Comparison of ENCODE assay signal across 13 cellular contexts in genomic region chr3:53195066-53195450, GRCh38.
"Had no signal": no experiment of that assay in that cellular context is flagged by ENCODE, and none has a peak within 500 bp of the region (broad histone marks: within the 10 kb centered on the region; RNA-seq: fewer than 3 reads in every experiment).

No MANE protein-coding gene starts in this region.

- H3K27ac ChIP-seq: WERI-Rb-1 had no signal

- H3K4me3 Mint-ChIP-seq: activated naive CD8-positive, alpha-beta T cell; nephron had no signal

- H3K36me3 ChIP-seq: breast epithelium had no signal

- H3K27me3 ChIP-seq: breast epithelium, esophagus muscularis mucosa, stomach had no signal

- H3K27me3 Mint-ChIP-seq: activated naive CD8-positive, alpha-beta T cell had no signal

- H3K9me3 Mint-ChIP-seq: nephron had no signal

- H3K9me3 ChIP-seq: breast epithelium, esophagus muscularis mucosa, stomach, thoracic aorta had no signal

- H3K4me3 ChIP-seq: esophagus muscularis mucosa, stomach had no signal

- DNase-seq: activated CD4-positive, alpha-beta T cell treated with anti-CD3 and anti-CD28 coated beads for 4 hours; activated gamma-delta T cell; glutamatergic neuron; mesenchymal stem cell; stimulated activated CD4-positive, alpha-beta T cell treated with anti-CD3 and anti-CD28 coated beads, Interleukin-2, amount 100 ng/mL, for 48 hours; stomach; T1000; WERI-Rb-1 had no signal

- H3K27ac Mint-ChIP-seq: activated naive CD8-positive, alpha-beta T cell; nephron had no signal
